4 cellular contexts compared by ENCODE assay signal in the genomic region with DNA sequence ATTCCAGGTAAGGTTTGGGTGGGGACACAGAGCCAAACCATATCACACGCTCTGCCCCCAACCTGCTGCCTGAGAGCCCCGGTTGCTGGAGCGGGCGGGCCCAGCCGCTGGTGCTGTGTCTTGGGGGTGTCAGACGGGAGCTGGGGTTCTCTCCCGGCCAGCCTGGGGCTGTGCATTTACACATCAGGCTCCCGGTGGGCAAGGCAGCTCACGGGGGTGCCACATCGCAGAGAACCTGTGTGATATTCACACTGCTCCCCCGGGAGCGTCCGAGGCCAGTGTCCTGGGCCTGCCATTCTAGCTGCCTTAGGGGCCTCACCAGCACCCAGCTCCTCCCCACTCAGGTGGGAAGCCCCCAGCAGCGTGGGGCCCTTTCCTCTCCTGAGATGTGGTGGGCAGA. TPM values are rescaled to one million over a fixed set of nuclear protein-coding genes. Genes with fewer than 3 reads are reported as not detected.
"Had no signal": no experiment of that assay in that cellular context is flagged by ENCODE, and none has a peak within 500 bp of the region (broad histone marks: within the 10 kb centered on the region; RNA-seq: fewer than 3 reads in every experiment).

No MANE protein-coding gene starts in this region.

- H3K4me3 ChIP-seq: GM12878 had no signal

- DNase-seq: GDM1, GF-D8 had no signal

- ATAC-seq: GM12878 had no signal

RNA-seq across cellular contexts. Expression of gene ADGRA1, which starts 35.6 kb away (rescaled TPM):
- total RNA-seq: G401, GM12878 had no signal
- polyA plus RNA-seq: GM12878 had no signal
